ENCODE assay signal across 25 cellular contexts in genomic region chr2:65620524-65620923, GRCh38.
DNase-seq lines count a peak whose midpoint lies in the region; ATAC-seq and TF ChIP-seq lines count a peak whose summit lies in the region.
"Had no signal": no experiment of that assay in that cellular context is flagged by ENCODE, and none has a peak within 500 bp of the region (broad histone marks: within the 10 kb centered on the region; RNA-seq: fewer than 3 reads in every experiment).

No MANE protein-coding gene starts in this region.

- ATAC-seq in GM23338 (no peak), HG03097 (IDR thresholded peaks at IDR 0.05; ENCODE audit: low FRiP score, unreplicated experiment) (no peak)
- ATAC-seq: activated T-cell treated with anti-CD3 and anti-CD28 coated beads, Interleukin-2, amount 50 U/mL, for 72 hours; CD8-positive, alpha-beta T cell; gastrocnemius medialis; HepG2; stimulated activated naive B cell treated with anti-CD40 and anti-IgM and Interleukin-4, amounts not matched to agents 10 μg/mL and 1 μg/mL and 100 μg/mL, for 72 hours had no signal

- H3K4me2 ChIP-seq in GM23338, result no peak overlapping the region
- H3K4me2 ChIP-seq in OCI-LY3 (ENCODE audit: low read length), result no peak overlapping the region
- no peak overlapping the region for H3K4me2 ChIP-seq in MM.1S (ENCODE audit: low read depth, low read length)

- no peak overlapping the region for H2AFZ ChIP-seq in GM23338
- H2AFZ ChIP-seq in OCI-LY3 (ENCODE audit: low read depth, low read length), result no peak overlapping the region
- no peak overlapping the region for H2AFZ ChIP-seq in MM.1S (ENCODE audit: low read length)

- H3K36me3 ChIP-seq in GM23338 (ENCODE audit: insufficient read depth) (no peaks in the 10 kb centered on the region), OCI-LY3 (replicated peaks; ENCODE audit: low read depth, low read length) (no peaks in the 10 kb centered on the region), MM.1S (replicated peaks; ENCODE audit: insufficient read depth, low read length) (no peaks in the 10 kb centered on the region)
- H3K36me3 ChIP-seq: gastrocnemius medialis, neutrophil had no signal

- no peak overlapping the region for H3K4me3 ChIP-seq in GM23338
- no peak overlapping the region for H3K4me3 ChIP-seq in OCI-LY3 (ENCODE audit: low read length)
- no peak overlapping the region for H3K4me3 ChIP-seq in MM.1S (ENCODE audit: low read length)
- H3K4me3 ChIP-seq: gastrocnemius medialis, skin epidermis had no signal

- H3K9me3 ChIP-seq in OCI-LY3 (ENCODE audit: insufficient read depth, low read length) (no peaks in the 10 kb centered on the region), MM.1S (replicated peaks; ENCODE audit: insufficient read depth, low read length) (no peaks in the 10 kb centered on the region)
- H3K9me3 ChIP-seq: gastrocnemius medialis, neutrophil had no signal

- no peaks in the 10 kb centered on the region for H3F3A ChIP-seq in GM23338 (replicated peaks; ENCODE audit: low read depth)
- no peaks in the 10 kb centered on the region for H3F3A ChIP-seq in MM.1S (ENCODE audit: insufficient read depth, low read length)

- peak; percentile 15 for DNase-seq in GM23338 (ENCODE audit: low spot score)
- no peak for DNase-seq in stimulated activated CD4-positive, alpha-beta T cell treated with anti-CD3 and anti-CD28 coated beads, Interleukin-4, amount 100 ng/mL, for 1 hour
- no peak for DNase-seq in MM.1S
- no peak for DNase-seq in NCI-H1436 (lab: John Stamatoyannopoulos, UW)
- DNase-seq: activated CD4-positive, alpha-beta T cell treated with anti-CD3 and anti-CD28 coated beads for 1 hour; activated naive CD4-positive, alpha-beta T cell treated with anti-CD3 and anti-CD28 coated beads for 36 hours; activated T-cell treated with anti-CD3 and anti-CD28 coated beads, Interleukin-2, amount 50 U/mL, for 72 hours; anterior cingulate cortex; CD8-positive, alpha-beta T cell; DMS53; erythroblast; gastrocnemius medialis; GDM1; NCI-H2107; NCI-H510A treated with DMSO at 0.1 percent for 48 hours; Right ventricle myocardium superior; stimulated activated naive B cell treated with anti-CD40 and anti-IgM and Interleukin-4, amounts not matched to agents 10 μg/mL and 1 μg/mL and 100 μg/mL, for 72 hours had no signal

- H4K20me1 ChIP-seq in GM23338 (replicated peaks; ENCODE audit: insufficient read depth), result no peaks in the 10 kb centered on the region
- no peaks in the 10 kb centered on the region for H4K20me1 ChIP-seq in OCI-LY3 (ENCODE audit: insufficient read depth, low read length)
- H4K20me1 ChIP-seq in MM.1S (ENCODE audit: insufficient read depth, low read length), result no peaks in the 10 kb centered on the region

- no peaks in the 10 kb centered on the region for H3K79me2 ChIP-seq in GM23338 (replicated peaks; ENCODE audit: insufficient read depth)
- no peaks in the 10 kb centered on the region for H3K79me2 ChIP-seq in OCI-LY3 (ENCODE audit: low read length)
- H3K79me2 ChIP-seq in MM.1S (ENCODE audit: low read length), result no peaks in the 10 kb centered on the region

- H3K36me3 Mint-ChIP-seq in GM23338 (ENCODE audit: low read depth), result no peaks in the 10 kb centered on the region
- no peaks in the 10 kb centered on the region for H3K36me3 Mint-ChIP-seq in brain
- H3K36me3 Mint-ChIP-seq in nephron (ENCODE audit: low read depth), result no peaks in the 10 kb centered on the region
- H3K36me3 Mint-ChIP-seq: CD8-positive, alpha-beta T cell; stimulated activated naive B cell treated with anti-CD40 and anti-IgM and Interleukin-4, amounts not matched to agents 10 μg/mL and 1 μg/mL and 100 μg/mL, for 72 hours had no signal

- H3K27ac ChIP-seq in GM23338 (ENCODE audit: low read depth) (no peak overlapping the region), OCI-LY3 (ENCODE audit: low read length) (no peak overlapping the region), MM.1S (ENCODE audit: low read length) (no peak overlapping the region)
- H3K27ac ChIP-seq: gastrocnemius medialis, HL-60, neutrophil, skin epidermis had no signal

- H3K4me1 Mint-ChIP-seq in GM23338, result no peaks in the 10 kb centered on the region
- H3K4me1 Mint-ChIP-seq in brain, result no peaks in the 10 kb centered on the region
- H3K4me1 Mint-ChIP-seq in nephron, result peaks cover 23% of the 10 kb centered on the region

- H3K4me1 ChIP-seq in GM23338 (ENCODE audit: insufficient read depth) (no peaks in the 10 kb centered on the region), OCI-LY3 (ENCODE audit: low read length) (peaks cover 4% of the 10 kb centered on the region; the same call in 1 of the 2 replicates), MM.1S (ENCODE audit: low read length) (no peaks in the 10 kb centered on the region)
- H3K4me1 ChIP-seq: gastrocnemius medialis had no signal

- H3K27ac Mint-ChIP-seq in GM23338 (no peak overlapping the region), brain (no peak overlapping the region), nephron (peak overlapping the region in 2 of 3 experiments; percentile 37 to 54)
- H3K27ac Mint-ChIP-seq: activated naive CD4-positive, alpha-beta T cell treated with anti-CD3 and anti-CD28 coated beads for 36 hours; activated T-cell treated with anti-CD3 and anti-CD28 coated beads, Interleukin-2, amount 50 U/mL, for 72 hours; CD8-positive, alpha-beta T cell; stimulated activated naive B cell treated with anti-CD40 and anti-IgM and Interleukin-4, amounts not matched to agents 10 μg/mL and 1 μg/mL and 100 μg/mL, for 72 hours had no signal

- H3K9ac ChIP-seq in OCI-LY3 (ENCODE audit: low read length) (no peak overlapping the region), MM.1S (ENCODE audit: low read length) (no peak overlapping the region)

- no peak overlapping the region for H3K4me3 Mint-ChIP-seq in GM23338
- no peak overlapping the region for H3K4me3 Mint-ChIP-seq in brain
- no peak overlapping the region for H3K4me3 Mint-ChIP-seq in nephron
- H3K4me3 Mint-ChIP-seq: activated naive CD4-positive, alpha-beta T cell treated with anti-CD3 and anti-CD28 coated beads for 36 hours; activated T-cell treated with anti-CD3 and anti-CD28 coated beads, Interleukin-2, amount 50 U/mL, for 72 hours; CD8-positive, alpha-beta T cell; stimulated activated naive B cell treated with anti-CD40 and anti-IgM and Interleukin-4, amounts not matched to agents 10 μg/mL and 1 μg/mL and 100 μg/mL, for 72 hours had no signal

- TF ChIP-seq CTCF in GM23338 (conservative IDR thresholded peaks at IDR 0.05; ENCODE audit: low read depth in 2 of 2) (peak; percentile 23 to 32), OCI-LY3 (IDR thresholded peaks at IDR 0.05; ENCODE audit: low read depth, low read length) (0 out of 2 replicates have a peak, but pooled peaks have one; percentile 14), brain (conservative IDR thresholded peaks at IDR 0.05) (peak; percentile 49 to 66), nephron (IDR thresholded peaks at IDR 0.05; ENCODE audit: unreplicated experiment in 3 of 3) (peak; percentile 34 to 39 (median 38)), MM.1S (IDR thresholded peaks at IDR 0.05; ENCODE audit: low read length) (no peak)

- H3K27me3 ChIP-seq in GM23338 (ENCODE audit: insufficient read depth) (0 out of 2 replicates have a peak, but pooled peaks cover 3% of the 10 kb centered on the region), OCI-LY3 (ENCODE audit: low read depth, low read length) (peaks cover 3% of the 10 kb centered on the region; the same call in 1 of the 2 replicates), MM.1S (replicated peaks; ENCODE audit: insufficient read depth, low read length) (no peaks in the 10 kb centered on the region)
- H3K27me3 ChIP-seq: gastrocnemius medialis had no signal

- H3K27me3 Mint-ChIP-seq in GM23338 (ENCODE audit: insufficient read depth, low read depth, poor library complexity), result peaks cover 4% of the 10 kb centered on the region
- H3K27me3 Mint-ChIP-seq in brain, result peaks cover 8% of the 10 kb centered on the region
- peaks cover 13% of the 10 kb centered on the region for H3K27me3 Mint-ChIP-seq in nephron (ENCODE audit: low read depth)

- H3K9me2 ChIP-seq in GM23338 (ENCODE audit: insufficient read depth), result no peaks in the 10 kb centered on the region
- H3K9me2 ChIP-seq in MM.1S (replicated peaks; ENCODE audit: insufficient read depth, low read length), result no peaks in the 10 kb centered on the region

- H3K9me3 Mint-ChIP-seq in GM23338 (no peaks in the 10 kb centered on the region), brain (peaks cover 0 to 2% (median 0%) of the 10 kb centered on the region in 5 experiments), nephron (no peaks in the 10 kb centered on the region)
- H3K9me3 Mint-ChIP-seq: activated naive CD4-positive, alpha-beta T cell treated with anti-CD3 and anti-CD28 coated beads for 36 hours; activated T-cell treated with anti-CD3 and anti-CD28 coated beads, Interleukin-2, amount 50 U/mL, for 72 hours; CD8-positive, alpha-beta T cell; stimulated activated naive B cell treated with anti-CD40 and anti-IgM and Interleukin-4, amounts not matched to agents 10 μg/mL and 1 μg/mL and 100 μg/mL, for 72 hours had no signal

TF ChIP-seq in GM23338, 12 proteins besides CTCF, POLR2A, EP300 and RAD21 (continues in another document):
- TF ChIP-seq REST (IDR thresholded peaks at IDR 0.05; ENCODE audit: unreplicated experiment) (no peak), STAT1 (IDR thresholded peaks at IDR 0.05; ENCODE audit: unreplicated experiment) (no peak), CREB1 (CRISPR knock-in tag; IDR thresholded peaks at IDR 0.05; ENCODE audit: low read depth) (no peak), ZNF331 (CRISPR knock-in tag; IDR thresholded peaks at IDR 0.05; ENCODE audit: low read depth) (no peak), EZH2phosphoT487 (IDR thresholded peaks at IDR 0.05; ENCODE audit: unreplicated experiment) (no peak)

Comparison
In these comparisons a context has a peak if more than half of its experiments do, and no peak if none do; other contexts are left out.
1. H3K27ac Mint-ChIP-seq: peak in nephron (2 of 3); none in GM23338 (single experiment) and brain (0 of 5).